Comparison of ENCODE assay signal across 8 cellular contexts in the genomic region with DNA sequence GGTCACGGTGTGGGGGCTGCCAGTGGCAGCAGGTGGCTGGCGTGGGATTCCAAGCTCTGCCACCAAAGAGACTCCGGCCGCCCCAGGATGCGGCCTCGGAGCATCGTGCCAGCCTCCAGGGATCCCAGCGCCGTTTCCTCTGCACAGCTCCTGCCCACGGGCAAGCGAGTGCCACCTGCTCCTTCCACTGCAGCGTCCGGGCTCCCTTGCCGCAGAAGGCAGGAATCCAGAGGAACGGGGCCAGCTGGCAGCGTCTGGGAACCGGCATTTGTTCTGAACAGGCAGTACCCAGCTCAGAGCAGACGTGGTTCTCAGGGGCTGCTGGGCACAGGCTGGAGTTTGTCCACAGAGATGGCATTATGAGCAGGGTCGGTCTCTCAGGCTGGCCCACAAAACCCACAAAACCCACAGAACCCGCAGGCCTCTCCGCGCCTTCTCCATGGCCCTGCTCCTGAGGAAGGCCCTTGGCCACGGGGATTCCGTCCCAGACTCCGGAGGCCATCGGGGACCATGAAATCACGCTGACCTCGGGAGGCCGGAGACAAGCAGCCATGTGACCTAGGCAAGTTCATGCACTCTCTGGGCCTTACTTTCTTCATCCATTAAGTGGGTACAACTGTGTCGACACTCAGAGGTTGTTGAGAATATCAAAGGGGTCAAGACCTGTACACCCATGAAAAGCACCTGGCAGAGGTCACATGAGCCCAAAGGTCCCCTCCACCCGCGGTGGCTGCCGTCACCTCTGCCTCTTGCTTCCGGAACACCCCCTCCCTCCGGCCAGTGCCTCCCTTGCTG.
DNase-seq lines count a peak whose midpoint lies in the region; ATAC-seq and TF ChIP-seq lines count a peak whose summit lies in the region.

No MANE protein-coding gene starts in this region.

- H3K36me3 Mint-ChIP-seq in stimulated activated memory B cell treated with anti-CD40 and anti-IgM and Interleukin-4, amounts not matched to agents 10 μg/mL and 1 μg/mL and 100 μg/mL, for 72 hours: peaks cover 24% of the 10 kb centered on the region

- ATAC-seq in stimulated activated memory B cell treated with anti-CD40 and anti-IgM and Interleukin-4, amounts not matched to agents 10 μg/mL and 1 μg/mL and 100 μg/mL, for 72 hours: no peak
- ATAC-seq in GM21390 (IDR thresholded peaks at IDR 0.05; ENCODE audit: unreplicated experiment) (no peak), HG03432 (IDR thresholded peaks at IDR 0.05; ENCODE audit: unreplicated experiment) (no peak), HG02610 (IDR thresholded peaks at IDR 0.05; ENCODE audit: unreplicated experiment) (no peak)

- H3K9me3 Mint-ChIP-seq in stimulated activated memory B cell treated with anti-CD40 and anti-IgM and Interleukin-4, amounts not matched to agents 10 μg/mL and 1 μg/mL and 100 μg/mL, for 72 hours: no peaks in the 10 kb centered on the region

- peaks cover 39% of the 10 kb centered on the region for H3K4me1 Mint-ChIP-seq in stimulated activated memory B cell treated with anti-CD40 and anti-IgM and Interleukin-4, amounts not matched to agents 10 μg/mL and 1 μg/mL and 100 μg/mL, for 72 hours

- no peaks in the 10 kb centered on the region for H3K27me3 Mint-ChIP-seq in stimulated activated memory B cell treated with anti-CD40 and anti-IgM and Interleukin-4, amounts not matched to agents 10 μg/mL and 1 μg/mL and 100 μg/mL, for 72 hours

- peak; percentile 84 for DNase-seq in LNCaP clone FGC (ENCODE audit: low read depth)
- peak; percentile 80 to 84 for DNase-seq in hippocampal formation (lab: John Stamatoyannopoulos, UW)
- DNase-seq in activated CD4-positive, alpha-beta T cell treated with anti-CD3 and anti-CD28 coated beads for 1 hour: no peak

- H3K27ac ChIP-seq in angular gyrus (ENCODE audit: low read depth, low read length): peak overlapping the region; percentile 99

- TF ChIP-seq CTCF in LNCaP clone FGC (IDR thresholded peaks at IDR 0.05; ENCODE audit: control insufficient read depth, extremely low read depth, insufficient read depth): no peak

- no peak overlapping the region for H3K4me3 ChIP-seq in LNCaP clone FGC (ENCODE audit: low read depth, low read length)

- peak overlapping the region; percentile 63 for H3K27ac Mint-ChIP-seq in stimulated activated memory B cell treated with anti-CD40 and anti-IgM and Interleukin-4, amounts not matched to agents 10 μg/mL and 1 μg/mL and 100 μg/mL, for 72 hours

- H3K4me3 Mint-ChIP-seq in stimulated activated memory B cell treated with anti-CD40 and anti-IgM and Interleukin-4, amounts not matched to agents 10 μg/mL and 1 μg/mL and 100 μg/mL, for 72 hours: peak overlapping the region; percentile 40
